14 cellular contexts compared by ENCODE assay signal in the genomic region with DNA sequence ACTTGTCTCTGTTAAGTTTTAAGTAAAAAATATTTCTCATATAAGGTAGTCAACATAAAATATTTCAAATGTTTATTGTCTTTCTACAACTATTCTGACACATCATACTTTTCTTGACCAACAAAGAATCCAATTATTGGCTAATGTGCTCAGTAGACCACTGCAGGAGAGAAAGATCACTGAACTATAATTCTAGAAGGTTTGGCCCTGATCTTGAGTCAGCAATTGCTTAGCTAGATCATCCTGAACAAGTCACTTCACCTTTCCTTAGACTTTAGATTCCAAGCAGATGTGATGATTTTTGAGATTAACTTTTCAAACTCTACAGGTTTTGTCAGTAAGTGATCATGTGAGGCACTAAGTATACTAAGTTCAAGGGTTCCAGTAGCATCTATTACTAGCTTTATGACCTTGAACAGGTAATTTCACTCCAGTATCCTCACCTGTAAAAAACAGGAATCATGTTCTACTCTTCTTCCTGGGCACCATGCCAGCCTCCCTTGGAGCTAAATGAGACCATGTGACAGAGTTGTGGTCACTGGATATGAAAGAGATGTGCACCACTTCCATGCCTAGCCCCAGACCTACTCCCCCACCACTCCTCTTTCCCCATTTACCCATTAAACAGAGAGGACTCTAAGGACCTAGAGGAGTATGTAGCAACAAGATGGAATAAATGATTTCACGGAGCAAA. TPM values are rescaled to one million over a fixed set of nuclear protein-coding genes. Genes with fewer than 3 reads are reported as not detected.
A peak's percentile ranks its signal among the peaks of the same experiment; 100 is the strongest.
DNase-seq lines count a peak whose midpoint lies in the region; ATAC-seq, FAIRE-seq and TF ChIP-seq lines count a peak whose summit lies in the region.
"Had no signal": no experiment of that assay in that cellular context is flagged by ENCODE, and none has a peak within 500 bp of the region (broad histone marks: within the 10 kb centered on the region; RNA-seq: fewer than 3 reads in every experiment).

No MANE protein-coding gene starts in this region.

- H3K18ac ChIP-seq in mesenchymal stem cell (ENCODE audit: low read depth in 1 of 2, low read length in 2 of 2): no peak overlapping the region

- H3K27me3 Mint-ChIP-seq in GM23338 (ENCODE audit: insufficient read depth, low read depth, poor library complexity): no peaks in the 10 kb centered on the region
- H3K27me3 Mint-ChIP-seq in stimulated activated naive CD8-positive, alpha-beta T cell treated with anti-CD3 and anti-CD28 coated beads, Interleukin-15, amount 100 ng/mL, for 72 hours: no peaks in the 10 kb centered on the region
- H3K27me3 Mint-ChIP-seq: activated naive CD8-positive, alpha-beta T cell had no signal

- no peak overlapping the region for H3K27ac ChIP-seq in GM23338 (ENCODE audit: low read depth)
- H3K27ac ChIP-seq in mesenchymal stem cell (ENCODE audit: low read length, poor library complexity, severe bottlenecking): no peak overlapping the region
- H3K27ac ChIP-seq: lower lobe of right lung had no signal

- no peak for TF ChIP-seq CTCF in GM23338 (conservative IDR thresholded peaks at IDR 0.05; ENCODE audit: low read depth in 2 of 2)

- H3K79me1 ChIP-seq in mesenchymal stem cell (replicated peaks; ENCODE audit: low read length, poor library complexity, severe bottlenecking): peaks cover 21% of the 10 kb centered on the region

- H3K4ac ChIP-seq in mesenchymal stem cell (ENCODE audit: low read depth in 1 of 2, low read length in 2 of 2): no peak overlapping the region

- H4K91ac ChIP-seq in mesenchymal stem cell (ENCODE audit: low read length): no peak overlapping the region

- H3K36me3 ChIP-seq in GM23338 (ENCODE audit: insufficient read depth) (no peaks in the 10 kb centered on the region), mesenchymal stem cell (ENCODE audit: control insufficient read depth in 1 of 2, insufficient read depth in 2 of 2, low read depth in 1 of 2, low read length in 2 of 2) (no peaks in the 10 kb centered on the region)
- H3K36me3 ChIP-seq: lower lobe of right lung had no signal

- no peak overlapping the region for H3K14ac ChIP-seq in mesenchymal stem cell (ENCODE audit: low read length in 2 of 2)

- no peak overlapping the region for H2BK5ac ChIP-seq in mesenchymal stem cell (ENCODE audit: low read depth, low read length, poor library complexity, severe bottlenecking)

- H3K4me1 ChIP-seq in GM23338 (ENCODE audit: insufficient read depth) (peaks cover 21% of the 10 kb centered on the region), mesenchymal stem cell (ENCODE audit: control insufficient read depth, insufficient read depth, low read depth, low read length) (peaks cover 2% of the 10 kb centered on the region)
- H3K4me1 ChIP-seq: lower lobe of right lung had no signal

- H2AK5ac ChIP-seq in mesenchymal stem cell (ENCODE audit: low read length, severe bottlenecking): peak overlapping the region; percentile 16

- no peak overlapping the region for H3K9ac ChIP-seq in mesenchymal stem cell (ENCODE audit: low read length)
- H3K9ac ChIP-seq: SK-N-SH had no signal

- H2AFZ ChIP-seq in GM23338: no peak overlapping the region
- H2AFZ ChIP-seq in mesenchymal stem cell (ENCODE audit: low read depth, low read length): no peak overlapping the region

- H3F3A ChIP-seq in GM23338 (replicated peaks; ENCODE audit: low read depth): no peaks in the 10 kb centered on the region

- H3K4me3 Mint-ChIP-seq in GM23338: no peak overlapping the region
- H3K4me3 Mint-ChIP-seq in stimulated activated naive CD8-positive, alpha-beta T cell treated with anti-CD3 and anti-CD28 coated beads, Interleukin-15, amount 100 ng/mL, for 72 hours: no peak overlapping the region
- H3K4me3 Mint-ChIP-seq: activated naive CD8-positive, alpha-beta T cell had no signal

- H3K27me3 ChIP-seq in GM23338 (ENCODE audit: insufficient read depth): no peaks in the 10 kb centered on the region
- H3K27me3 ChIP-seq in mesenchymal stem cell (ENCODE audit: control insufficient read depth in 1 of 2, insufficient read depth in 1 of 2, low read length in 2 of 2): no peaks in the 10 kb centered on the region

- no peaks in the 10 kb centered on the region; the same call in 2 of the 3 replicates for H3K9me3 Mint-ChIP-seq in GM23338
- H3K9me3 Mint-ChIP-seq in stimulated activated naive CD8-positive, alpha-beta T cell treated with anti-CD3 and anti-CD28 coated beads, Interleukin-15, amount 100 ng/mL, for 72 hours: no peaks in the 10 kb centered on the region

- H3K9me2 ChIP-seq in GM23338 (ENCODE audit: insufficient read depth): no peaks in the 10 kb centered on the region
- H3K9me2 ChIP-seq: SK-N-SH had no signal

- peaks cover 13% of the 10 kb centered on the region for H3K4me1 Mint-ChIP-seq in GM23338
- H3K4me1 Mint-ChIP-seq in stimulated activated naive CD8-positive, alpha-beta T cell treated with anti-CD3 and anti-CD28 coated beads, Interleukin-15, amount 100 ng/mL, for 72 hours: peaks cover 6% of the 10 kb centered on the region

- H4K8ac ChIP-seq in mesenchymal stem cell (ENCODE audit: low read length): no peak overlapping the region

- 86% methylated on average over 1 of the region's 1 CpG for WGBS in mesenchymal stem cell

- no peak overlapping the region for H2BK120ac ChIP-seq in mesenchymal stem cell (ENCODE audit: low read depth, low read length)

- DNase-seq in GM23338 (ENCODE audit: low spot score) (no peak), NCI-H2029 (lab: John Stamatoyannopoulos, UW) (peak; percentile 98), SHP77 treated with DMSO at 0.1 percent for 48 hours (lab: John Stamatoyannopoulos, UW) (peak; percentile 42), mesenchymal stem cell (no peak), GM03348 (ENCODE audit: low spot score) (no peak), 8988T (no peak), GM19239 (ENCODE audit: insufficient read length, low spot score) (no peak)
- DNase-seq in stimulated activated naive CD8-positive, alpha-beta T cell treated with anti-CD3 and anti-CD28 coated beads, Interleukin-15, amount 100 ng/mL, for 72 hours: no peak
- DNase-seq: activated CD4-positive, alpha-beta T cell treated with anti-CD3 and anti-CD28 coated beads, Interleukin-2, amount 50 U/mL, for 48 hours; lower lobe of right lung; NCI-H1436 treated with DMSO at 0.1 percent for 48 hours; SK-N-SH; stimulated activated naive CD4-positive, alpha-beta T cell treated with Interleukin-2 at 50 U/mL for 16 hours had no signal

- H2BK15ac ChIP-seq in mesenchymal stem cell (ENCODE audit: low read depth, poor library complexity, severe bottlenecking): no peak overlapping the region

- H3K4me2 ChIP-seq in GM23338 (no peak overlapping the region), mesenchymal stem cell (ENCODE audit: low read length, poor library complexity, severe bottlenecking) (no peak overlapping the region)
- H3K4me2 ChIP-seq: SK-N-SH had no signal

- no peak overlapping the region for H2BK12ac ChIP-seq in mesenchymal stem cell (ENCODE audit: low read length in 2 of 2)

- H3K79me2 ChIP-seq in GM23338 (replicated peaks; ENCODE audit: insufficient read depth): peaks cover 33% of the 10 kb centered on the region

- H3K27ac Mint-ChIP-seq in GM23338: peak overlapping the region; percentile 38; the same call in 1 of the 2 replicates
- no peak overlapping the region for H3K27ac Mint-ChIP-seq in stimulated activated naive CD8-positive, alpha-beta T cell treated with anti-CD3 and anti-CD28 coated beads, Interleukin-15, amount 100 ng/mL, for 72 hours
- H3K27ac Mint-ChIP-seq: activated naive CD8-positive, alpha-beta T cell had no signal

- no peaks in the 10 kb centered on the region for H4K20me1 ChIP-seq in GM23338 (replicated peaks; ENCODE audit: insufficient read depth)

- no peak for FAIRE-seq in GM19239 (lab: Jason Lieb, UNC)

- no peaks in the 10 kb centered on the region for H3K36me3 Mint-ChIP-seq in GM23338 (ENCODE audit: low read depth)

- no peaks in the 10 kb centered on the region for H3K9me3 ChIP-seq in mesenchymal stem cell (ENCODE audit: control insufficient read depth, low read length)
- H3K9me3 ChIP-seq: lower lobe of right lung, SK-N-SH had no signal

- no peak overlapping the region for H3K23ac ChIP-seq in mesenchymal stem cell (ENCODE audit: low read length in 2 of 2)

- ATAC-seq in GM23338: no peak
- ATAC-seq in stimulated activated naive CD8-positive, alpha-beta T cell treated with anti-CD3 and anti-CD28 coated beads, Interleukin-15, amount 100 ng/mL, for 72 hours: no peak
- ATAC-seq: lower lobe of right lung had no signal

- no peak overlapping the region for H3K4me3 ChIP-seq in GM23338
- H3K4me3 ChIP-seq in mesenchymal stem cell (ENCODE audit: insufficient read depth in 1 of 2, low read depth in 1 of 2, low read length in 2 of 2): no peak overlapping the region
- H3K4me3 ChIP-seq: lower lobe of right lung had no signal

TF ChIP-seq in GM23338, 12 proteins besides CTCF, POLR2A, EP300 and RAD21 (continues in another document):
- TF ChIP-seq, protein P1, sequence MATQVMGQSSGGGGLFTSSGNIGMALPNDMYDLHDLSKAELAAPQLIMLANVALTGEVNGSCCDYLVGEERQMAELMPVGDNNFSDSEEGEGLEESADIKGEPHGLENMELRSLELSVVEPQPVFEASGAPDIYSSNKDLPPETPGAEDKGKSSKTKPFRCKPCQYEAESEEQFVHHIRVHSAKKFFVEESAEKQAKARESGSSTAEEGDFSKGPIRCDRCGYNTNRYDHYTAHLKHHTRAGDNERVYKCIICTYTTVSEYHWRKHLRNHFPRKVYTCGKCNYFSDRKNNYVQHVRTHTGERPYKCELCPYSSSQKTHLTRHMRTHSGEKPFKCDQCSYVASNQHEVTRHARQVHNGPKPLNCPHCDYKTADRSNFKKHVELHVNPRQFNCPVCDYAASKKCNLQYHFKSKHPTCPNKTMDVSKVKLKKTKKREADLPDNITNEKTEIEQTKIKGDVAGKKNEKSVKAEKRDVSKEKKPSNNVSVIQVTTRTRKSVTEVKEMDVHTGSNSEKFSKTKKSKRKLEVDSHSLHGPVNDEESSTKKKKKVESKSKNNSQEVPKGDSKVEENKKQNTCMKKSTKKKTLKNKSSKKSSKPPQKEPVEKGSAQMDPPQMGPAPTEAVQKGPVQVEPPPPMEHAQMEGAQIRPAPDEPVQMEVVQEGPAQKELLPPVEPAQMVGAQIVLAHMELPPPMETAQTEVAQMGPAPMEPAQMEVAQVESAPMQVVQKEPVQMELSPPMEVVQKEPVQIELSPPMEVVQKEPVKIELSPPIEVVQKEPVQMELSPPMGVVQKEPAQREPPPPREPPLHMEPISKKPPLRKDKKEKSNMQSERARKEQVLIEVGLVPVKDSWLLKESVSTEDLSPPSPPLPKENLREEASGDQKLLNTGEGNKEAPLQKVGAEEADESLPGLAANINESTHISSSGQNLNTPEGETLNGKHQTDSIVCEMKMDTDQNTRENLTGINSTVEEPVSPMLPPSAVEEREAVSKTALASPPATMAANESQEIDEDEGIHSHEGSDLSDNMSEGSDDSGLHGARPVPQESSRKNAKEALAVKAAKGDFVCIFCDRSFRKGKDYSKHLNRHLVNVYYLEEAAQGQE (IDR thresholded peaks at IDR 0.05; ENCODE audit: unreplicated experiment): no peak
- no peak for TF ChIP-seq CREB1 (CRISPR knock-in tag; IDR thresholded peaks at IDR 0.05; ENCODE audit: low read depth)
- TF ChIP-seq EZH2 (IDR thresholded peaks at IDR 0.05; ENCODE audit: low read depth, unreplicated experiment): no peak
- TF ChIP-seq ZNF114 (CRISPR knock-in tag; IDR thresholded peaks at IDR 0.05): no peak

RNA-seq across cellular contexts. Expression of a gene that starts 17.3 kb away (rescaled TPM):
- 41.0 and 44.4 TPM in 2 replicates for total RNA-seq in GM23338 (2014; rRNA removed; shearing (Covaris generic))
- 27.2 and 32.6 TPM in 2 replicates for polyA plus RNA-seq in GM23338 (2016; fragmentation: Nextera tagmentation; extraction: Ambion mirVana)
- 2.2 TPM for polyA plus RNA-seq in mesenchymal stem cell (2013, experiment 1 of 2)
- 2.1 TPM for polyA plus RNA-seq in mesenchymal stem cell (2013, experiment 2 of 2)

Comparison
In these comparisons a context has a peak if more than half of its experiments do, and no peak if none do; other contexts are left out.
1. DNase-seq: peak in NCI-H2029 (single experiment) and SHP77 treated with DMSO at 0.1 percent for 48 hours (single experiment); none in GM23338 (single experiment), mesenchymal stem cell (single experiment), GM03348 (single experiment), 8988T (single experiment), stimulated activated naive CD8-positive, alpha-beta T cell treated with anti-CD3 and anti-CD28 coated beads, Interleukin-15, amount 100 ng/mL, for 72 hours (0 of 2) and GM19239 (single experiment).